Comparison of ENCODE assay signal across 1 cellular context in genomic region chr9:27425827-27426716, GRCh38.
TF ChIP-seq lines count a peak whose summit lies in the region.

No MANE protein-coding gene starts in this region.

TF ChIP-seq in GM23338, 12 proteins besides CTCF, POLR2A, EP300 and RAD21 (continued from another document):
- no peak for TF ChIP-seq EZH2 (IDR thresholded peaks at IDR 0.05; ENCODE audit: low read depth, unreplicated experiment)
- no peak for TF ChIP-seq JUNB (IDR thresholded peaks at IDR 0.05; ENCODE audit: unreplicated experiment)
- TF ChIP-seq, protein P1, sequence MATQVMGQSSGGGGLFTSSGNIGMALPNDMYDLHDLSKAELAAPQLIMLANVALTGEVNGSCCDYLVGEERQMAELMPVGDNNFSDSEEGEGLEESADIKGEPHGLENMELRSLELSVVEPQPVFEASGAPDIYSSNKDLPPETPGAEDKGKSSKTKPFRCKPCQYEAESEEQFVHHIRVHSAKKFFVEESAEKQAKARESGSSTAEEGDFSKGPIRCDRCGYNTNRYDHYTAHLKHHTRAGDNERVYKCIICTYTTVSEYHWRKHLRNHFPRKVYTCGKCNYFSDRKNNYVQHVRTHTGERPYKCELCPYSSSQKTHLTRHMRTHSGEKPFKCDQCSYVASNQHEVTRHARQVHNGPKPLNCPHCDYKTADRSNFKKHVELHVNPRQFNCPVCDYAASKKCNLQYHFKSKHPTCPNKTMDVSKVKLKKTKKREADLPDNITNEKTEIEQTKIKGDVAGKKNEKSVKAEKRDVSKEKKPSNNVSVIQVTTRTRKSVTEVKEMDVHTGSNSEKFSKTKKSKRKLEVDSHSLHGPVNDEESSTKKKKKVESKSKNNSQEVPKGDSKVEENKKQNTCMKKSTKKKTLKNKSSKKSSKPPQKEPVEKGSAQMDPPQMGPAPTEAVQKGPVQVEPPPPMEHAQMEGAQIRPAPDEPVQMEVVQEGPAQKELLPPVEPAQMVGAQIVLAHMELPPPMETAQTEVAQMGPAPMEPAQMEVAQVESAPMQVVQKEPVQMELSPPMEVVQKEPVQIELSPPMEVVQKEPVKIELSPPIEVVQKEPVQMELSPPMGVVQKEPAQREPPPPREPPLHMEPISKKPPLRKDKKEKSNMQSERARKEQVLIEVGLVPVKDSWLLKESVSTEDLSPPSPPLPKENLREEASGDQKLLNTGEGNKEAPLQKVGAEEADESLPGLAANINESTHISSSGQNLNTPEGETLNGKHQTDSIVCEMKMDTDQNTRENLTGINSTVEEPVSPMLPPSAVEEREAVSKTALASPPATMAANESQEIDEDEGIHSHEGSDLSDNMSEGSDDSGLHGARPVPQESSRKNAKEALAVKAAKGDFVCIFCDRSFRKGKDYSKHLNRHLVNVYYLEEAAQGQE (IDR thresholded peaks at IDR 0.05; ENCODE audit: unreplicated experiment) = no peak
- TF ChIP-seq POLR2AphosphoS5 (IDR thresholded peaks at IDR 0.05; ENCODE audit: low read depth) = no peak
- no peak for TF ChIP-seq EZH2phosphoT487 (IDR thresholded peaks at IDR 0.05; ENCODE audit: unreplicated experiment)
TF ChIP-seq in GM23338: peak in this region for 0.
